1 cellular context compared by ENCODE assay signal in genomic region chr1:109483658-109484518, GRCh38.
TF ChIP-seq lines count a peak whose summit lies in the region.

Gene ATXN7L2, plus strand, starts transcription at chr1:109483905. Its CDS starts 49 bp downstream, at chr1:109483954.

TF ChIP-seq in HEK293, 187 proteins besides CTCF, POLR2A, EP300 and RAD21 (continued from another document and continues in another):
- TF ChIP-seq ZNF449 (tag by site-specific recombination; IDR thresholded peaks at IDR 0.05) (0 out of 2 replicates have a peak, but pooled peaks have one; percentile 31), ZNF37A (tag by site-specific recombination; IDR thresholded peaks at IDR 0.05) (peak; percentile 66; the same call in 1 of the 2 replicates), ZBTB8A (tag by site-specific recombination; IDR thresholded peaks at IDR 0.05) (peak; percentile 77), REPIN1 (tag by site-specific recombination; IDR thresholded peaks at IDR 0.05; ENCODE audit: low read depth) (peak; percentile 97; the same call in 1 of the 2 replicates), ZNF521 (tag by site-specific recombination; IDR thresholded peaks at IDR 0.05) (no peak), ZNF174 (tag by site-specific recombination; IDR thresholded peaks at IDR 0.05) (no peak), ZNF629 (tag by site-specific recombination; IDR thresholded peaks at IDR 0.05) (peak; percentile 85), ZNF274 (IDR thresholded peaks at IDR 0.05; ENCODE audit: low read length) (no peak), ZNF274 (tag by site-specific recombination; IDR thresholded peaks at IDR 0.05; ENCODE audit: borderline replicate concordance) (no peak; the same call in 1 of the 2 replicates), ZNF394 (tag by site-specific recombination; IDR thresholded peaks at IDR 0.05; ENCODE audit: borderline replicate concordance) (peak; percentile 80), ZNF211 (tag by site-specific recombination; IDR thresholded peaks at IDR 0.05; ENCODE audit: low read depth) (no peak), ZNF366 (tag by site-specific recombination; conservative IDR thresholded peaks at IDR 0.05) (no peak), ZNF121 (tag by site-specific recombination; IDR thresholded peaks at IDR 0.05) (peak; percentile 70; the same call in 1 of the 2 replicates), ZNF324 (tag by site-specific recombination; IDR thresholded peaks at IDR 0.05) (peak; percentile 99), ZNF280C (tag by site-specific recombination; IDR thresholded peaks at IDR 0.05) (no peak), PRDM4 (tag by site-specific recombination; IDR thresholded peaks at IDR 0.05) (peak; percentile 84), ZNF837 (tag by site-specific recombination; IDR thresholded peaks at IDR 0.05) (peak; percentile 56; the same call in 1 of the 2 replicates), ZNF24 (tag by site-specific recombination; IDR thresholded peaks at IDR 0.05) (peak; percentile 96), ZNF701 (tag by site-specific recombination; IDR thresholded peaks at IDR 0.05) (peak; percentile 64; the same call in 1 of the 2 replicates), ZNF658 (tag by site-specific recombination; IDR thresholded peaks at IDR 0.05) (no peak), ZNF398 (tag by site-specific recombination; IDR thresholded peaks at IDR 0.05) (peak; percentile 72), ZNF155 (tag by site-specific recombination; IDR thresholded peaks at IDR 0.05) (no peak; the same call in 1 of the 2 replicates), TSHZ1 (tag by site-specific recombination; IDR thresholded peaks at IDR 0.05; ENCODE audit: borderline replicate concordance) (peak; percentile 76), ZFHX2 (tag by site-specific recombination; conservative IDR thresholded peaks at IDR 0.05) (peak; percentile 91), YY2 (tag by site-specific recombination; IDR thresholded peaks at IDR 0.05) (peak; percentile 83), ZNF768 (tag by site-specific recombination; IDR thresholded peaks at IDR 0.05) (no peak), EGR2 (tag by site-specific recombination; IDR thresholded peaks at IDR 0.05; ENCODE audit: low read depth) (peak; percentile 67), ZNF184 (tag by site-specific recombination; IDR thresholded peaks at IDR 0.05) (peak; percentile 94), ZNF560 (tag by site-specific recombination; IDR thresholded peaks at IDR 0.05; ENCODE audit: borderline replicate concordance) (no peak), ZNF2 (tag by site-specific recombination; IDR thresholded peaks at IDR 0.05) (peak; percentile 97), SCRT1 (tag by site-specific recombination; IDR thresholded peaks at IDR 0.05; ENCODE audit: borderline replicate concordance) (peak; percentile 60; the same call in 1 of the 2 replicates), ZFP3 (tag by site-specific recombination; IDR thresholded peaks at IDR 0.05; ENCODE audit: low read depth) (0 out of 2 replicates have a peak, but pooled peaks have one; percentile 22), PRDM10 (tag by site-specific recombination; IDR thresholded peaks at IDR 0.05) (peak; percentile 100), ZNF843 (tag by site-specific recombination; IDR thresholded peaks at IDR 0.05) (peak; percentile 80), ELK4 (IDR thresholded peaks at IDR 0.05; ENCODE audit: borderline replicate concordance, low read depth, low read length) (no peak), ZNF404 (tag by site-specific recombination; IDR thresholded peaks at IDR 0.05) (no peak), ZSCAN4 (tag by site-specific recombination; IDR thresholded peaks at IDR 0.05) (peak; percentile 75), KLF16 (tag by site-specific recombination; IDR thresholded peaks at IDR 0.05) (peak; percentile 99), ZNF132 (tag by site-specific recombination; IDR thresholded peaks at IDR 0.05; ENCODE audit: borderline replicate concordance) (no peak), SETDB1 (IDR thresholded peaks at IDR 0.05; ENCODE audit: insufficient read length, low read length) (no peak), ZSCAN16 (tag by site-specific recombination; IDR thresholded peaks at IDR 0.05) (peak; percentile 77), ZNF501 (tag by site-specific recombination; IDR thresholded peaks at IDR 0.05) (peak; percentile 100), ZNF747 (tag by site-specific recombination; IDR thresholded peaks at IDR 0.05) (no peak)
